10 cellular contexts compared by ENCODE assay signal in genomic region chr5:149780043-149780737, GRCh38. TPM values are rescaled to one million over a fixed set of nuclear protein-coding genes. Genes with fewer than 3 reads are reported as not detected.
DNase-seq lines count a peak whose midpoint lies in the region; ATAC-seq and TF ChIP-seq lines count a peak whose summit lies in the region.
"Had no signal": no experiment of that assay in that cellular context is flagged by ENCODE, and none has a peak within 500 bp of the region (broad histone marks: within the 10 kb centered on the region; RNA-seq: fewer than 3 reads in every experiment).

No MANE protein-coding gene starts in this region.

- peak; percentile 3 for ATAC-seq in GM19438 (IDR thresholded peaks at IDR 0.05; ENCODE audit: low read depth, unreplicated experiment)
- peak; percentile 43 for ATAC-seq in esophagus mucosa
- ATAC-seq in HG03469 (IDR thresholded peaks at IDR 0.05; ENCODE audit: unreplicated experiment), result no peak
- ATAC-seq in HG03571 (IDR thresholded peaks at IDR 0.05; ENCODE audit: unreplicated experiment), result no peak
- no peak for ATAC-seq in HG02938 (IDR thresholded peaks at IDR 0.05; ENCODE audit: unreplicated experiment)

- no peaks in the 10 kb centered on the region for H3K9me3 ChIP-seq in OCI-LY1 (ENCODE audit: low read length)
- H3K9me3 ChIP-seq in skeletal muscle tissue (ENCODE audit: control insufficient read depth in 3 of 3, low read length in 3 of 3), result no peaks in the 10 kb centered on the region
- H3K9me3 ChIP-seq in ascending aorta, result no peaks in the 10 kb centered on the region

- 0 out of 2 replicates have a peak, but pooled peaks cover 2% of the 10 kb centered on the region for H3F3A ChIP-seq in OCI-LY1 (ENCODE audit: insufficient read depth, low read length)

- H3K9ac ChIP-seq in OCI-LY1 (ENCODE audit: low read length) (peak overlapping the region; percentile 32; the same call in 1 of the 2 replicates), skeletal muscle tissue (ENCODE audit: low read depth in 1 of 3, low read length in 3 of 3) (peak overlapping the region in 2 of 3 donors; percentile 59 to 84)

- intact Hi-C loops in ascending aorta (cut with DNase I), result no loop called here

- H2AFZ ChIP-seq in OCI-LY1 (ENCODE audit: low read length), result no peak overlapping the region

- DNase-seq in ascending aorta (ENCODE audit: low spot score in 2 of 2), result no peak
- DNase-seq: activated naive CD4-positive, alpha-beta T cell treated with anti-CD3 and anti-CD28 coated beads, Interleukin-2, amount 10 ng/mL, durations not matched to agents 7 days and 5 days; CD4-positive, alpha-beta memory T cell had no signal

- H3K36me3 ChIP-seq in OCI-LY1 (ENCODE audit: insufficient read depth, low read length) (peaks cover 19% of the 10 kb centered on the region; the same call in 1 of the 2 replicates), skeletal muscle tissue (ENCODE audit: control insufficient read depth in 3 of 3, insufficient read depth in 3 of 3, low read length in 3 of 3) (peaks cover 0 to 3% (median 0%) of the 10 kb centered on the region in 3 donors), ascending aorta (no peaks in the 10 kb centered on the region)

- H3K4me2 ChIP-seq in OCI-LY1 (ENCODE audit: low read length), result peak overlapping the region; percentile 48; the same call in 1 of the 2 replicates

- H3K27me3 ChIP-seq in OCI-LY1 (ENCODE audit: insufficient read depth, low read length) (no peaks in the 10 kb centered on the region), skeletal muscle tissue (ENCODE audit: control insufficient read depth in 3 of 3, insufficient read depth in 3 of 3, low read length in 3 of 3) (no peaks in the 10 kb centered on the region), ascending aorta (no peaks in the 10 kb centered on the region)

- no peaks in the 10 kb centered on the region for H3K9me2 ChIP-seq in OCI-LY1 (ENCODE audit: low read depth, low read length)

- peak overlapping the region; percentile 82 for H3K27ac ChIP-seq in OCI-LY1 (ENCODE audit: low read depth, low read length, poor library complexity, severe bottlenecking)
- peak overlapping the region; percentile 85 for H3K27ac ChIP-seq in skeletal muscle tissue (ENCODE audit: low read depth, low read length)
- no peak overlapping the region for H3K27ac ChIP-seq in ascending aorta

- H3K4me3 ChIP-seq in OCI-LY1 (ENCODE audit: low read depth, low read length, poor library complexity, severe bottlenecking) (peak overlapping the region; percentile 1), skeletal muscle tissue (ENCODE audit: low read length in 3 of 3) (peak overlapping the region in 1 of 3 donors; percentile 8), ascending aorta (no peak overlapping the region)

- TF ChIP-seq CTCF in OCI-LY1 (IDR thresholded peaks at IDR 0.05; ENCODE audit: low read length) (no peak), ascending aorta (IDR thresholded peaks at IDR 0.05) (no peak)

- no peaks in the 10 kb centered on the region for H3K79me2 ChIP-seq in OCI-LY1 (ENCODE audit: insufficient read depth, low read length)

- no peaks in the 10 kb centered on the region for H4K20me1 ChIP-seq in OCI-LY1 (ENCODE audit: insufficient read depth, low read length)

- H3K4me1 ChIP-seq in OCI-LY1 (ENCODE audit: insufficient read depth, low read length, severe bottlenecking) (peaks cover 59% of the 10 kb centered on the region), skeletal muscle tissue (ENCODE audit: control insufficient read depth in 3 of 3, insufficient read depth in 3 of 3, low read length in 3 of 3) (peaks cover 63 to 90% (median 88%) of the 10 kb centered on the region in 3 donors), ascending aorta (no peaks in the 10 kb centered on the region)

RNA-seq across cellular contexts. Expression of gene PPARGC1B, which starts 50.1 kb away (rescaled TPM):
- total RNA-seq in esophagus mucosa (8.8 TPM), skeletal muscle tissue (4.2 TPM), ascending aorta (0.96 TPM)

Comparison
In these comparisons a context has a peak if more than half of its experiments do, and no peak if none do; other contexts are left out.
1. ATAC-seq: peak in GM19438 (single experiment) and esophagus mucosa (single experiment); none in HG03469 (single experiment), HG03571 (single experiment) and HG02938 (single experiment).
2. H3K27ac ChIP-seq: peak in OCI-LY1 (single experiment) and skeletal muscle tissue (single experiment); none in ascending aorta (0 of 2).